Comparison of ENCODE assay signal across 20 cellular contexts in genomic region chr12:28937196-28937595, GRCh38.
A peak's percentile ranks its signal among the peaks of the same experiment; 100 is the strongest.
DNase-seq lines count a peak whose midpoint lies in the region; FAIRE-seq and TF ChIP-seq lines count a peak whose summit lies in the region.
"Had no signal": no experiment of that assay in that cellular context is flagged by ENCODE, and none has a peak within 500 bp of the region (broad histone marks: within the 10 kb centered on the region; RNA-seq: fewer than 3 reads in every experiment).

No MANE protein-coding gene starts in this region.

- no peak overlapping the region for H3K27ac ChIP-seq in GM23248
- no peak overlapping the region for H3K27ac ChIP-seq in mesendoderm (ENCODE audit: low read depth, low read length)
- H3K27ac ChIP-seq: colonic mucosa had no signal

- no peak overlapping the region for H4K8ac ChIP-seq in mesendoderm (ENCODE audit: low read depth, low read length)

- H3K9me3 Mint-ChIP-seq in activated T-cell treated with anti-CD3 and anti-CD28 coated beads, Interleukin-2, amount 50 U/mL, for 24 hours: no peaks in the 10 kb centered on the region
- H3K9me3 Mint-ChIP-seq: activated CD4-positive, alpha-beta T cell treated with anti-CD3 and anti-CD28 coated beads, Interleukin-2, amount 10 ng/mL, durations not matched to agents 24 days and 14 days; activated naive CD8-positive, alpha-beta T cell treated with anti-CD3 and anti-CD28 coated beads, Interleukin-2, amount 10 ng/mL, durations not matched to agents 7 days and 5 days had no signal

- H2AK5ac ChIP-seq in mesendoderm (ENCODE audit: low read length): no peak overlapping the region

- no peaks in the 10 kb centered on the region for H3K9me2 ChIP-seq in GM23248 (ENCODE audit: insufficient read depth)

- H3K36me3 ChIP-seq in GM23248 (ENCODE audit: low read depth) (no peaks in the 10 kb centered on the region), NT2/D1 (ENCODE audit: insufficient read depth, insufficient read length, low read length) (no peaks in the 10 kb centered on the region), mesendoderm (ENCODE audit: control insufficient read depth, insufficient read depth, low read length) (no peaks in the 10 kb centered on the region)
- H3K36me3 ChIP-seq: BE2C, colonic mucosa had no signal

- H3K9me3 ChIP-seq in GM23248 (ENCODE audit: low read depth): no peaks in the 10 kb centered on the region
- H3K9me3 ChIP-seq in NT2/D1 (ENCODE audit: insufficient read depth, low read length): no peaks in the 10 kb centered on the region
- H3K9me3 ChIP-seq: BE2C, colonic mucosa had no signal

- H2BK120ac ChIP-seq in mesendoderm (ENCODE audit: low read depth, low read length): no peak overlapping the region

- no peaks in the 10 kb centered on the region for H3K36me3 Mint-ChIP-seq in activated T-cell treated with anti-CD3 and anti-CD28 coated beads, Interleukin-2, amount 50 U/mL, for 24 hours (ENCODE audit: low read depth)
- H3K36me3 Mint-ChIP-seq: activated naive CD8-positive, alpha-beta T cell treated with anti-CD3 and anti-CD28 coated beads, Interleukin-2, amount 10 ng/mL, durations not matched to agents 7 days and 5 days had no signal

- H2BK15ac ChIP-seq in mesendoderm (replicated peaks; ENCODE audit: low read depth): no peak overlapping the region

- H3K79me2 ChIP-seq in GM23248 (ENCODE audit: insufficient read depth): no peaks in the 10 kb centered on the region
- H3K79me2 ChIP-seq in mesendoderm (ENCODE audit: control insufficient read depth, insufficient read depth, low read length): no peaks in the 10 kb centered on the region

- H3K4me3 ChIP-seq in GM23248 (no peak overlapping the region), NT2/D1 (ENCODE audit: insufficient read length, low read depth) (no peak overlapping the region), epithelial cell of proximal tubule (ENCODE audit: low read depth, low read length) (no peak overlapping the region), mesendoderm (ENCODE audit: low read length) (no peak overlapping the region)
- H3K4me3 ChIP-seq: colonic mucosa, K562 had no signal

- H3K4me1 Mint-ChIP-seq in activated T-cell treated with anti-CD3 and anti-CD28 coated beads, Interleukin-2, amount 50 U/mL, for 24 hours (ENCODE audit: low read depth): no peaks in the 10 kb centered on the region
- H3K4me1 Mint-ChIP-seq: activated CD4-positive, alpha-beta T cell treated with anti-CD3 and anti-CD28 coated beads, Interleukin-2, amount 10 ng/mL, durations not matched to agents 24 days and 14 days; activated naive CD8-positive, alpha-beta T cell treated with anti-CD3 and anti-CD28 coated beads, Interleukin-2, amount 10 ng/mL, durations not matched to agents 7 days and 5 days had no signal

- no peaks in the 10 kb centered on the region for H3K79me1 ChIP-seq in mesendoderm (ENCODE audit: low read length)

- no peak overlapping the region for H3K23ac ChIP-seq in mesendoderm (ENCODE audit: low read length)

- in situ Hi-C loops in GM23248 (cut with MboI): no loop called here

- H3K18ac ChIP-seq in mesendoderm (ENCODE audit: low read length): no peak overlapping the region

- no peak overlapping the region for H2BK5ac ChIP-seq in mesendoderm (ENCODE audit: low read length)

- FAIRE-seq in GM19239 (lab: Jason Lieb, UNC): no peak
- FAIRE-seq: islet of Langerhans, K562 had no signal

- H3K27me3 ChIP-seq in GM23248 (replicated peaks; ENCODE audit: insufficient read depth) (no peaks in the 10 kb centered on the region), NT2/D1 (ENCODE audit: insufficient read depth, insufficient read length) (no peaks in the 10 kb centered on the region), mesendoderm (ENCODE audit: insufficient read depth, low read length, poor library complexity) (no peaks in the 10 kb centered on the region)
- H3K27me3 ChIP-seq: BE2C, colonic mucosa had no signal

- H3K27me3 Mint-ChIP-seq in activated T-cell treated with anti-CD3 and anti-CD28 coated beads, Interleukin-2, amount 50 U/mL, for 24 hours: peaks cover 3% of the 10 kb centered on the region
- H3K27me3 Mint-ChIP-seq: activated CD4-positive, alpha-beta T cell treated with anti-CD3 and anti-CD28 coated beads, Interleukin-2, amount 10 ng/mL, durations not matched to agents 24 days and 14 days; activated naive CD8-positive, alpha-beta T cell treated with anti-CD3 and anti-CD28 coated beads, Interleukin-2, amount 10 ng/mL, durations not matched to agents 7 days and 5 days had no signal

- WGBS in GM23248 (ENCODE audit: low coverage in 1 of 2, low lambda C conversion rate in 2 of 2, missing lambda C conversion rate in 2 of 2), 2 experiments: 38 to 52% methylated on average over 3 of the region's 3 CpGs
- no CpG with 5 or more reads among the region's 3 CpGs for WGBS in mesendoderm (ENCODE audit: extremely low coverage, insufficient coverage, low lambda C conversion rate)

- H4K20me1 ChIP-seq in GM23248 (ENCODE audit: insufficient read depth): no peaks in the 10 kb centered on the region

- no peak overlapping the region for H3K9ac ChIP-seq in GM23248
- no peak overlapping the region for H3K9ac ChIP-seq in NT2/D1 (ENCODE audit: insufficient read length, low read depth)
- no peak overlapping the region for H3K9ac ChIP-seq in mesendoderm (ENCODE audit: low read length)

- DNase-seq in GM23248 (peak; percentile 64), NT2/D1 (ENCODE audit: low read depth, low spot score) (peak; percentile 27), epithelial cell of proximal tubule (ENCODE audit: low read depth) (peak; percentile 12), mesendoderm (peak; percentile 80), NCI-H1048 (lab: John Stamatoyannopoulos, UW) (no peak), A172 (ENCODE audit: low spot score) (no peak), GM19239 (ENCODE audit: insufficient read length, low spot score) (no peak)
- DNase-seq in activated T-cell treated with anti-CD3 and anti-CD28 coated beads, Interleukin-2, amount 50 U/mL, for 24 hours: no peak
- DNase-seq: activated CD4-positive, alpha-beta T cell treated with anti-CD3 and anti-CD28 coated beads, Interleukin-2, amount 10 ng/mL, durations not matched to agents 24 days and 14 days; activated naive CD8-positive, alpha-beta T cell treated with anti-CD3 and anti-CD28 coated beads, Interleukin-2, amount 10 ng/mL, durations not matched to agents 7 days and 5 days; BE2C; colonic mucosa; foreskin melanocyte; H9; NCI-H1436 treated with DMSO at 0.1 percent for 48 hours; NCI-H82; Right ventricle myocardium superior; substantia nigra had no signal

- H3K4me2 ChIP-seq in GM23248 (ENCODE audit: unreplicated experiment) (peak overlapping the region; percentile 30), mesendoderm (ENCODE audit: low read length) (no peak overlapping the region)

- no peaks in the 10 kb centered on the region for H3F3A ChIP-seq in GM23248 (ENCODE audit: insufficient read depth)

- no peak overlapping the region for H4K5ac ChIP-seq in mesendoderm (ENCODE audit: low read length)

- no peak overlapping the region for H3K27ac Mint-ChIP-seq in activated T-cell treated with anti-CD3 and anti-CD28 coated beads, Interleukin-2, amount 50 U/mL, for 24 hours
- H3K27ac Mint-ChIP-seq: activated CD4-positive, alpha-beta T cell treated with anti-CD3 and anti-CD28 coated beads, Interleukin-2, amount 10 ng/mL, durations not matched to agents 24 days and 14 days; activated naive CD8-positive, alpha-beta T cell treated with anti-CD3 and anti-CD28 coated beads, Interleukin-2, amount 10 ng/mL, durations not matched to agents 7 days and 5 days; H9 had no signal

- no peak overlapping the region for H3K4ac ChIP-seq in mesendoderm (ENCODE audit: low read depth, low read length)

- no peak overlapping the region for H3K56ac ChIP-seq in mesendoderm (ENCODE audit: low read length)

- H3K4me1 ChIP-seq in GM23248 (ENCODE audit: insufficient read depth) (peaks cover 39% of the 10 kb centered on the region), NT2/D1 (ENCODE audit: insufficient read depth, insufficient read length) (no peaks in the 10 kb centered on the region), mesendoderm (ENCODE audit: control insufficient read depth, low read depth, low read length) (no peaks in the 10 kb centered on the region)
- H3K4me1 ChIP-seq: BE2C, colonic mucosa had no signal

- no peak overlapping the region for H2AFZ ChIP-seq in GM23248

- TF ChIP-seq CTCF in epithelial cell of proximal tubule (conservative IDR thresholded peaks at IDR 0.05; ENCODE audit: low read depth, low read length): no peak

- H3K4me3 Mint-ChIP-seq in activated T-cell treated with anti-CD3 and anti-CD28 coated beads, Interleukin-2, amount 50 U/mL, for 24 hours: no peak overlapping the region
- H3K4me3 Mint-ChIP-seq: activated CD4-positive, alpha-beta T cell treated with anti-CD3 and anti-CD28 coated beads, Interleukin-2, amount 10 ng/mL, durations not matched to agents 24 days and 14 days; activated naive CD8-positive, alpha-beta T cell treated with anti-CD3 and anti-CD28 coated beads, Interleukin-2, amount 10 ng/mL, durations not matched to agents 7 days and 5 days; H9 had no signal

Comparison
In these comparisons a context has a peak if more than half of its experiments do, and no peak if none do; other contexts are left out.
1. DNase-seq: peak in GM23248 (single experiment), NT2/D1 (single experiment), epithelial cell of proximal tubule (single experiment) and mesendoderm (single experiment); none in NCI-H1048 (single experiment), A172 (single experiment), activated T-cell treated with anti-CD3 and anti-CD28 coated beads, Interleukin-2, amount 50 U/mL, for 24 hours (single experiment) and GM19239 (single experiment).